In the genomic region with DNA sequence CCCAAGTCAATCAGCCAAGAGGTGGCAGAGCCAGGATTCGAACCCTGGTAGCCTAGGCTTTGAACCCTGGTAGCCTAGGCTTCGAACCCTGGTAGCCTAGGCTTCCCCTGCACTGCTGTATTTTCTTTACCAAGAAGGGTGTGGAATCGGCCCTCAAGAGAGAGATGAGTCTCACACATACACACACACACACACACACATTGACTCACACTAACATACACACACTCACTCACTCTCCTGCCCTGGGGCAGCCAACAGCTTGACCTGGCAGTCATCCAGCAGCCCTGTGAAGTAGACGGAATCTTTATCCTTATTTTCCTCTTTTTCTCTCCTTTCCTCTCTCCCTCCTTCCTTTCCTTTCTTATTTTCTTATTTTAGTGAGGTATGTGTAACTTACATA, we compare ENCODE assay signal across 8 cellular contexts. TPM values are rescaled to one million over a fixed set of nuclear protein-coding genes. Genes with fewer than 3 reads are reported as not detected.
A peak's percentile ranks its signal among the peaks of the same experiment; 100 is the strongest.
DNase-seq lines count a peak whose midpoint lies in the region; ATAC-seq and TF ChIP-seq lines count a peak whose summit lies in the region.

No MANE protein-coding gene starts in this region.

- H3K36me3 Mint-ChIP-seq in stimulated activated memory B cell treated with anti-CD40 and anti-IgM and Interleukin-4, amounts not matched to agents 10 μg/mL and 1 μg/mL and 100 μg/mL, for 72 hours = peaks cover 39% of the 10 kb centered on the region

- no peaks in the 10 kb centered on the region for H3K9me3 Mint-ChIP-seq in stimulated activated memory B cell treated with anti-CD40 and anti-IgM and Interleukin-4, amounts not matched to agents 10 μg/mL and 1 μg/mL and 100 μg/mL, for 72 hours

- H3K4me3 Mint-ChIP-seq in stimulated activated memory B cell treated with anti-CD40 and anti-IgM and Interleukin-4, amounts not matched to agents 10 μg/mL and 1 μg/mL and 100 μg/mL, for 72 hours = no peak overlapping the region

- H3K9me3 ChIP-seq in SJCRH30 (replicated peaks) = no peaks in the 10 kb centered on the region

- no peaks in the 10 kb centered on the region for H3K27me3 ChIP-seq in SJCRH30

- H3K4me3 ChIP-seq in SJCRH30 (no peak overlapping the region), foreskin fibroblast (ENCODE audit: low read depth in 1 of 2, low read length in 2 of 2) (no peak overlapping the region), retinal pigment epithelial cell (ENCODE audit: low read length) (no peak overlapping the region)

- no peak overlapping the region for H3K27ac Mint-ChIP-seq in stimulated activated memory B cell treated with anti-CD40 and anti-IgM and Interleukin-4, amounts not matched to agents 10 μg/mL and 1 μg/mL and 100 μg/mL, for 72 hours

- peaks cover 34% of the 10 kb centered on the region for H3K4me1 ChIP-seq in SJCRH30

- DNase-seq in DMS53 treated with DMSO at 0.1 percent for 48 hours (lab: John Stamatoyannopoulos, UW; ENCODE audit: unreplicated experiment) (peak; percentile 74), SJCRH30 (peak; percentile 70 to 72), foreskin fibroblast (peak; percentile 93 to 97), retinal pigment epithelial cell (ENCODE audit: low read depth) (peak; percentile 86), NCI-H2171 (lab: John Stamatoyannopoulos, UW) (no peak), OCI-M1 (lab: John Stamatoyannopoulos, UW) (no peak)

- ATAC-seq in stimulated activated memory B cell treated with anti-CD40 and anti-IgM and Interleukin-4, amounts not matched to agents 10 μg/mL and 1 μg/mL and 100 μg/mL, for 72 hours = no peak
- no peak for ATAC-seq in GM21786 (IDR thresholded peaks at IDR 0.05; ENCODE audit: unreplicated experiment)

- no peak for TF ChIP-seq CTCF in foreskin fibroblast (IDR thresholded peaks at IDR 0.05; ENCODE audit: low read depth, low read length)
- no peak for TF ChIP-seq CTCF in retinal pigment epithelial cell (conservative IDR thresholded peaks at IDR 0.05; ENCODE audit: low read depth, low read length)

- H3K27ac ChIP-seq in SJCRH30 = no peak overlapping the region

- no peaks in the 10 kb centered on the region for H3K36me3 ChIP-seq in SJCRH30

- H3K4me1 Mint-ChIP-seq in stimulated activated memory B cell treated with anti-CD40 and anti-IgM and Interleukin-4, amounts not matched to agents 10 μg/mL and 1 μg/mL and 100 μg/mL, for 72 hours = peaks cover 37% of the 10 kb centered on the region

- no peaks in the 10 kb centered on the region for H3K27me3 Mint-ChIP-seq in stimulated activated memory B cell treated with anti-CD40 and anti-IgM and Interleukin-4, amounts not matched to agents 10 μg/mL and 1 μg/mL and 100 μg/mL, for 72 hours

RNA-seq across cellular contexts. Expression of a gene that starts 55.4 kb away (rescaled TPM):
- total RNA-seq in SJCRH30 (2014; rRNA removed; shearing (Covaris generic)) = 65.6 and 71.2 TPM in 2 replicates

Comparison
In these comparisons a context has a peak if more than half of its experiments do, and no peak if none do; other contexts are left out.
1. DNase-seq: peak in DMS53 treated with DMSO at 0.1 percent for 48 hours (single experiment), SJCRH30 (2 of 2), foreskin fibroblast (2 of 2) and retinal pigment epithelial cell (single experiment); none in NCI-H2171 (single experiment) and OCI-M1 (single experiment).